1 cellular context compared by ENCODE assay signal in genomic region chr6:96014846-96015245, GRCh38.
TF ChIP-seq lines count a peak whose summit lies in the region.

No MANE protein-coding gene starts in this region.

TF ChIP-seq in GM23338, 12 proteins besides CTCF, POLR2A, EP300 and RAD21 (continued from another document):
- TF ChIP-seq ETS1 (IDR thresholded peaks at IDR 0.05) (no peak), POLR2AphosphoS5 (IDR thresholded peaks at IDR 0.05; ENCODE audit: low read depth) (no peak), JUNB (IDR thresholded peaks at IDR 0.05; ENCODE audit: unreplicated experiment) (no peak), CREB1 (CRISPR knock-in tag; IDR thresholded peaks at IDR 0.05; ENCODE audit: low read depth) (no peak), EZH2 (IDR thresholded peaks at IDR 0.05; ENCODE audit: low read depth, unreplicated experiment) (no peak), STAT1 (IDR thresholded peaks at IDR 0.05; ENCODE audit: unreplicated experiment) (no peak), REST (IDR thresholded peaks at IDR 0.05; ENCODE audit: unreplicated experiment) (no peak)
